In the genomic region with DNA sequence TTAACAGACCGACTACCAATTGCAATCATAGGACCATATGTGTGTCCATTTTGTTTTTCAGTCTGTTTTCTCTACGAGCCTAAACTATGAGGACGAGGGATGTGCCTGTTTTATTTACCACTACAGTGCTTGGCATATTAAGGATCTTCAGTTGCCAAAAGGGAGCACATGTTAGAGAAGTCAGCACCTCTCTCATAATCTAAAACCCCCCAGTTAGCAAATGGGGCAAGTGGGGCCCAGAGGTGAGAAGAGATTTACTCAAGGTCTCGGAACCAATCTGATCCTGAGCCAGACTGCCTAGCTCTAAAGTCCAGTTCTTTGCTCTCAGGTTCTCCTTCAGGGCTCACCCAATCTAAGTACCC, we compare ENCODE assay signal across 10 cellular contexts. TPM values are rescaled to one million over a fixed set of nuclear protein-coding genes. Genes with fewer than 3 reads are reported as not detected.
A peak's percentile ranks its signal among the peaks of the same experiment; 100 is the strongest.
DNase-seq lines count a peak whose midpoint lies in the region; ATAC-seq and TF ChIP-seq lines count a peak whose summit lies in the region.
"Had no signal": no experiment of that assay in that cellular context is flagged by ENCODE, and none has a peak within 500 bp of the region (broad histone marks: within the 10 kb centered on the region; RNA-seq: fewer than 3 reads in every experiment).

No MANE protein-coding gene starts in this region.

- H3K27ac ChIP-seq in Panc1 (ENCODE audit: low read length) = no peak overlapping the region
- no peak overlapping the region for H3K27ac ChIP-seq in ectodermal cell (ENCODE audit: insufficient read depth, low read depth, low read length, poor library complexity, severe bottlenecking)
- H3K27ac ChIP-seq: KMS-11, lower lobe of right lung had no signal

- POLR2A ChIA-PET in Panc1 (lab: Charles Lee) = no interaction called here

- H3K4me1 ChIP-seq in Panc1 (ENCODE audit: control insufficient read depth, insufficient read depth, low read length) = 0 out of 2 replicates have a peak, but pooled peaks cover 3% of the 10 kb centered on the region
- peaks cover 9% of the 10 kb centered on the region for H3K4me1 ChIP-seq in ectodermal cell (ENCODE audit: control insufficient read depth, insufficient read depth, low read length)

- H3K4me3 Mint-ChIP-seq in osteocyte (ENCODE audit: unreplicated experiment) = peak overlapping the region; percentile 66

- peaks cover 53% of the 10 kb centered on the region for H3K27me3 Mint-ChIP-seq in osteocyte (ENCODE audit: unreplicated experiment)

- H3K9me3 ChIP-seq in Panc1 (ENCODE audit: control insufficient read depth, insufficient read depth, low read depth, low read length) (no peaks in the 10 kb centered on the region), ectodermal cell (ENCODE audit: control insufficient read depth, low read length) (no peaks in the 10 kb centered on the region)
- H3K9me3 ChIP-seq: lower lobe of right lung had no signal

- H3K36me3 ChIP-seq in Panc1 (ENCODE audit: control insufficient read depth, insufficient read depth, low read length) (no peaks in the 10 kb centered on the region), ectodermal cell (ENCODE audit: control insufficient read depth, insufficient read depth, low read length) (no peaks in the 10 kb centered on the region)
- H3K36me3 ChIP-seq: lower lobe of right lung had no signal

- CTCF ChIA-PET in Panc1 (lab: Charles Lee) = no interaction called here

- peaks cover 2% of the 10 kb centered on the region for H3K36me3 Mint-ChIP-seq in osteocyte (ENCODE audit: unreplicated experiment)

- H3K4me3 ChIP-seq in Panc1 (ENCODE audit: low read depth in 2 of 2, low read length in 2 of 2) (peak overlapping the region; percentile 11 to 44; a peak in 2 of 4 replicates), ectodermal cell (ENCODE audit: insufficient read depth, low read depth, low read length) (peak overlapping the region; percentile 16)

- BruUV-seq in Panc1 (replicated peaks; lab: Mats Ljungman, UMichigan) = no TSS peak

- H3K9me3 Mint-ChIP-seq in osteocyte (ENCODE audit: unreplicated experiment) = no peaks in the 10 kb centered on the region

- H3K27me3 ChIP-seq in Panc1 (ENCODE audit: control insufficient read depth, insufficient read depth, low read length) (peaks cover 19% of the 10 kb centered on the region), ectodermal cell (ENCODE audit: control insufficient read depth, insufficient read depth, low read length, poor library complexity, severe bottlenecking) (peaks cover 44% of the 10 kb centered on the region)

- intact Hi-C loops in Panc1 (cut with micrococcal nuclease; ENCODE audit: unreplicated experiment) = no loop called here

- WGBS in ectodermal cell, 2 experiments = 89 to 90% methylated on average over 4 of the region's 4 CpGs

- ATAC-seq in Panc1 (no peak), HG02623 (IDR thresholded peaks at IDR 0.05; ENCODE audit: unreplicated experiment) (no peak)

- DNase-seq in NCI-H2171 treated with DMSO at 0.1 percent for 48 hours (lab: John Stamatoyannopoulos, UW) (peak; percentile 48), NCI-H2171 (lab: John Stamatoyannopoulos, UW) (no peak), Panc1 (ENCODE audit: low read depth, low spot score) (no peak), osteocyte (ENCODE audit: extremely low spot score, unreplicated experiment) (no peak), NOMO-1 treated with dmso at 0.1 percent for 144 hours (lab: John Stamatoyannopoulos, UW; ENCODE audit: unreplicated experiment) (no peak), DMS79 (lab: John Stamatoyannopoulos, UW) (no peak)

- in situ Hi-C loops in Panc1 (cut with HindIII; ENCODE audit: low pct_unique_long_range_greater_than_20kb, low sequenced_read_pairs) = no loop called here

- no peak for TF ChIP-seq CTCF in Panc1 (IDR thresholded peaks at IDR 0.05)
- TF ChIP-seq CTCF in osteocyte (IDR thresholded peaks at IDR 0.05) = no peak

- H3K27ac Mint-ChIP-seq in osteocyte (ENCODE audit: unreplicated experiment) = no peak overlapping the region

- H3K4me1 Mint-ChIP-seq in osteocyte (ENCODE audit: unreplicated experiment) = peaks cover 19% of the 10 kb centered on the region

RNA-seq across cellular contexts. Expression of a gene that starts 0.6 kb away (rescaled TPM):
- total RNA-seq in Panc1 (2021; ENCODE audit: unreplicated experiment) (15.3 TPM), osteocyte (5.7 and 5.9 TPM in 2 replicates)
- 27.2 TPM for polyA plus RNA-seq in Panc1 (2012; ENCODE audit: insufficient read length)
- 34.6 TPM for polyA plus RNA-seq in ectodermal cell (2013, experiment 1 of 4)
- 29.7 TPM for polyA plus RNA-seq in ectodermal cell (2013, experiment 2 of 4)
- 30.9 TPM for polyA plus RNA-seq in ectodermal cell (2013, experiment 3 of 4)
- polyA plus RNA-seq in ectodermal cell (2013, experiment 4 of 4) = 30.6 TPM

RNA-seq across cellular contexts. Expression of a gene that starts 30.2 kb away (rescaled TPM):
- total RNA-seq in Panc1 (2021; ENCODE audit: unreplicated experiment) = 132 TPM
- polyA plus RNA-seq in Panc1 (2012; ENCODE audit: insufficient read length) = 106 TPM
- 195 TPM for polyA plus RNA-seq in ectodermal cell (2013, experiment 1 of 4)
- 202 TPM for polyA plus RNA-seq in ectodermal cell (2013, experiment 2 of 4)
- 134 TPM for polyA plus RNA-seq in ectodermal cell (2013, experiment 3 of 4)
- polyA plus RNA-seq in ectodermal cell (2013, experiment 4 of 4) = 136 TPM
- total RNA-seq in osteocyte = 19.2 and 20.4 TPM in 2 replicates

RNA-seq across cellular contexts. Expression of a gene that starts 37.9 kb away (rescaled TPM):
- total RNA-seq in Panc1 (2021; ENCODE audit: unreplicated experiment) (42.6 TPM), osteocyte (49.0 and 49.7 TPM in 2 replicates)
- polyA plus RNA-seq in Panc1 (2012; ENCODE audit: insufficient read length) = 52.6 TPM
- polyA plus RNA-seq in ectodermal cell (2013, experiment 1 of 4) = 28.9 TPM
- 27.0 TPM for polyA plus RNA-seq in ectodermal cell (2013, experiment 2 of 4)
- polyA plus RNA-seq in ectodermal cell (2013, experiment 3 of 4) = 24.9 TPM
- polyA plus RNA-seq in ectodermal cell (2013, experiment 4 of 4) = 28.2 TPM

RNA-seq across cellular contexts. Expression of a gene that starts 44.3 kb away (rescaled TPM):
- total RNA-seq in Panc1 (2021; ENCODE audit: unreplicated experiment) = 6.9 TPM
- 14.4 TPM for polyA plus RNA-seq in Panc1 (2012; ENCODE audit: insufficient read length)
- polyA plus RNA-seq in ectodermal cell (2013, experiment 1 of 4) = 8.4 TPM
- 6.4 TPM for polyA plus RNA-seq in ectodermal cell (2013, experiment 2 of 4)
- polyA plus RNA-seq in ectodermal cell (2013, experiment 3 of 4) = 8.5 TPM
- 8.2 TPM for polyA plus RNA-seq in ectodermal cell (2013, experiment 4 of 4)
- 69.8 and 73.4 TPM in 2 replicates for total RNA-seq in osteocyte
